In the genomic region with DNA sequence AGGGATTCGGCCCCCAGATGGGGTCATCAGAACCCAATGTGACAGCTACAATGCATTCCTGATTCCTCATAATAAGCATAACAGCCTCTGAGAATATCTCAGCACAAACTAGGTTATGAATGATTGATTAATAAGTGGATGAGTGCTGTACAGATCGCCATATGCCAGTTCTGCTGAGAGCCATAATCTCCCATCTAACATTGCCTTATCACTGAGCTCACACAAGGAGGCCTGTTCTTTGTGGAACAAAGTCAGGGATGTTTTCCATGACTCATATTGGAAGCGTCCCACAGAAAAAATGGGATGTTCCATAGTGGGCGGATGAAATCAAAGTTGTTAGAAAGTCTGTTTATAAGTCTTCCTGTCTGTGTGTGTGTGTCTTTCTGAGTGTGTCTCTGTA, we compare ENCODE assay signal across 22 cellular contexts.
DNase-seq lines count a peak whose midpoint lies in the region; ATAC-seq lines count a peak whose summit lies in the region.
"Had no signal": no experiment of that assay in that cellular context is flagged by ENCODE, and none has a peak within 500 bp of the region (broad histone marks: within the 10 kb centered on the region; RNA-seq: fewer than 3 reads in every experiment).

No MANE protein-coding gene starts in this region.

- H3K9me3 ChIP-seq in mesodermal cell (ENCODE audit: control insufficient read depth, low read length), result no peaks in the 10 kb centered on the region
- H3K9me3 ChIP-seq: A549, ascending aorta, left lung had no signal

- DNase-seq in AG08395 (ENCODE audit: low spot score), result peak; percentile 43
- DNase-seq in HCEC 1CT, result peak; percentile 42
- peak; percentile 71 for DNase-seq in amniotic epithelial cell (ENCODE audit: low read depth)
- DNase-seq in DMS153 treated with DMSO at 0.1 percent for 48 hours (lab: John Stamatoyannopoulos, UW; ENCODE audit: unreplicated experiment), result no peak
- DNase-seq in NCI-H187 (lab: John Stamatoyannopoulos, UW), result no peak
- DNase-seq: activated naive CD4-positive, alpha-beta T cell treated with anti-CD3 and anti-CD28 coated beads, Interleukin-2, amount 50 U/mL, for 16 hours; activated T-cell treated with anti-CD3 and anti-CD28 coated beads, Interleukin-2, amount 50 U/mL, for 72 hours; cerebellar nuclear complex; DMS 273 treated with DMSO at 0.1 percent for 48 hours; Karpas-422; left lung; NCI-H1092; NCI-H2107; NCI-H510A treated with DMSO at 0.1 percent for 48 hours; stimulated activated CD4-positive, alpha-beta T cell treated with anti-CD3 and anti-CD28 coated beads, Interleukin-4, amount 100 ng/mL, for 4 hours; stimulated activated naive CD8-positive, alpha-beta T cell treated with anti-CD3 and anti-CD28 coated beads, Interleukin-15, amount 100 ng/mL, for 72 hours had no signal

- 82 to 83% methylated on average over 2 to 3 of the region's 4 CpGs for whole genome bisulfite sequencing in mesodermal cell (ENCODE audit: insufficient coverage in 2 of 2), 2 experiments

- no peak overlapping the region for H3K4me3 ChIP-seq in mesodermal cell (ENCODE audit: extremely low read depth, insufficient read depth, low read length, poor library complexity, severe bottlenecking)
- H3K4me3 ChIP-seq: A549, ascending aorta, left lung had no signal

- H3K36me3 ChIP-seq in mesodermal cell (ENCODE audit: control insufficient read depth, insufficient read depth, low read length), result no peaks in the 10 kb centered on the region
- H3K36me3 ChIP-seq: ascending aorta, left lung had no signal

- no peak for ATAC-seq in GM19328 (IDR thresholded peaks at IDR 0.05; ENCODE audit: unreplicated experiment)
- ATAC-seq in GM18861 (IDR thresholded peaks at IDR 0.05; ENCODE audit: unreplicated experiment), result no peak
- ATAC-seq: A549; activated T-cell treated with anti-CD3 and anti-CD28 coated beads, Interleukin-2, amount 50 U/mL, for 72 hours; left lung; stimulated activated naive CD8-positive, alpha-beta T cell treated with anti-CD3 and anti-CD28 coated beads, Interleukin-15, amount 100 ng/mL, for 72 hours had no signal

- peaks cover 5% of the 10 kb centered on the region for H3K4me1 ChIP-seq in mesodermal cell (ENCODE audit: control insufficient read depth, insufficient read depth, low read length, poor library complexity, severe bottlenecking)
- H3K4me1 ChIP-seq: A549, ascending aorta, left lung had no signal

- H3K27ac ChIP-seq in mesodermal cell (ENCODE audit: low read depth, low read length, severe bottlenecking), result peak overlapping the region; percentile 2
- H3K27ac ChIP-seq: A549, ascending aorta, C4-2B, left lung had no signal

Comparison
In these comparisons a context has a peak if more than half of its experiments do, and no peak if none do; other contexts are left out.
1. DNase-seq: peak in AG08395 (single experiment), HCEC 1CT (single experiment) and amniotic epithelial cell (single experiment); none in DMS153 treated with DMSO at 0.1 percent for 48 hours (single experiment) and NCI-H187 (0 of 2).